3 cellular contexts compared by ENCODE assay signal in the genomic region with DNA sequence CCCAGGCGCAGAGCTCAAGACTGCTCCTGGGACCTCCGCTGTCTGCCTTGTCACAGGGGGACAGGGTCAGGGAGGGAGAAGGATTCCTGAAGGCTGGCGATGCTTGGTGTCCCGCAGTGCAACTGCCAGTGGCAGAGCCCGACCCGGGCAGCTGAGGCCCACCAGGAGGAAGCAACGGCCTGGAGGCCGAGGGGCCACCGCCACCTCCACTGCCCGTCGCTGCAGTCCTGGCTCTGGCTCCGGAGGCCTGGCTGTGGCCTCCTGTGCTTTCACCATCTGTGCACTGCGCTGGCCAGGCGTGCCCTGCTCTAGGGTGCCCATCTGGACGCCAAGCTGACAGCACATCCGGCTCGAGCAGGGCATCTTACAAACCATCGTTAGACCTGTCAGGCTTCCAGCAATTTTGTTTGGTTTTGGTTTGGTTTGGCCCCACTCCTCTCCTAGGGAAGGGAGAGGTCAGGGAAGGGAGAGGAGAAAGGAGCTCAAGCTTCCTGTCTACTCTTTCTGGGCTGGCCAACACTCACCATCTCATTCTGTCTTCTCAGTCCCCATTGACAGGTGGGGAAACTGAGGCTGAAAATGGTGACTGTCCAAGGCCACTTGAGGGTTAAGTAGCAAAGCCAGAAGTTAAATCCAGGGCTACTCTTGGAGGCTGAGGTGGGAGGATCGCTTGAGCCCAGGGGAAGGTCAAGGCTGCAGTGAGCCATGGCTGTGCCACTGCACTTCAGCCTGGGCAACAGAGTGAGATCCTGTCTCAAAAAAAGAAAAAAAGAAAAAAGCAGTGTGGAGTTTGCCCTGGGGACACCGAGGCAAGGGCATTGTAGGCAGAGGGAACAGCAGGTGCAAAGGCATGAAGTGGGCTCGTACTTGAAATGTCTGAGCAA.
TF ChIP-seq lines count a peak whose summit lies in the region.

No MANE protein-coding gene starts in this region.

TF ChIP-seq in SK-N-SH, 30 proteins besides CTCF, POLR2A, EP300 and RAD21:
- TF ChIP-seq TCF12 (IDR thresholded peaks at IDR 0.05) (no peak), RCOR1 (IDR thresholded peaks at IDR 0.05; ENCODE audit: low read length) (no peak), ELF1 (IDR thresholded peaks at IDR 0.05) (no peak), IRF3 (IDR thresholded peaks at IDR 0.05; ENCODE audit: low read depth, low read length) (no peak), MAX (IDR thresholded peaks at IDR 0.05; ENCODE audit: low read depth) (no peak), POLR2AphosphoS5 (IDR thresholded peaks at IDR 0.05; ENCODE audit: low read depth, low read length) (no peak), YY1 (IDR thresholded peaks at IDR 0.05; ENCODE audit: low read depth) (no peak), RFX5 (IDR thresholded peaks at IDR 0.05; ENCODE audit: low read length) (no peak), FOXJ3 (CRISPR knock-in tag; IDR thresholded peaks at IDR 0.05) (no peak), JUND (IDR thresholded peaks at IDR 0.05) (no peak), CHD2 (IDR thresholded peaks at IDR 0.05; ENCODE audit: low read length, partially characterized antibody) (no peak), EZH2phosphoT487 (IDR thresholded peaks at IDR 0.05; ENCODE audit: borderline replicate concordance, low read depth) (no peak), TAF1 (IDR thresholded peaks at IDR 0.05; ENCODE audit: borderline replicate concordance, low read depth, low read length) (no peak), GABPA (IDR thresholded peaks at IDR 0.05; ENCODE audit: low read depth) (no peak), FOSL2 (IDR thresholded peaks at IDR 0.05; ENCODE audit: borderline replicate concordance, low read depth) (no peak), NFIC (IDR thresholded peaks at IDR 0.05; ENCODE audit: borderline replicate concordance) (no peak)
- TF ChIP-seq, protein P1, sequence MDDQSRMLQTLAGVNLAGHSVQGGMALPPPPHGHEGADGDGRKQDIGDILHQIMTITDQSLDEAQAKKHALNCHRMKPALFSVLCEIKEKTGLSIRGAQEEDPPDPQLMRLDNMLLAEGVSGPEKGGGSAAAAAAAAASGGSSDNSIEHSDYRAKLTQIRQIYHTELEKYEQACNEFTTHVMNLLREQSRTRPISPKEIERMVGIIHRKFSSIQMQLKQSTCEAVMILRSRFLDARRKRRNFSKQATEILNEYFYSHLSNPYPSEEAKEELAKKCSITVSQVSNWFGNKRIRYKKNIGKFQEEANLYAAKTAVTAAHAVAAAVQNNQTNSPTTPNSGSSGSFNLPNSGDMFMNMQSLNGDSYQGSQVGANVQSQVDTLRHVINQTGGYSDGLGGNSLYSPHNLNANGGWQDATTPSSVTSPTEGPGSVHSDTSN (IDR thresholded peaks at IDR 0.05), result no peak

TF ChIP-seq in SK-N-SH treated with all-trans-retinoic acid at 6 μM for 48 hours, 23 proteins besides CTCF, POLR2A, EP300 and RAD21:
- TF ChIP-seq ZFP30 (CRISPR knock-in tag; IDR thresholded peaks at IDR 0.05), result no peak
- no peak for TF ChIP-seq SNAI2 (CRISPR knock-in tag; IDR thresholded peaks at IDR 0.05)
- no peak for TF ChIP-seq ISL1 (CRISPR knock-in tag; IDR thresholded peaks at IDR 0.05)
- TF ChIP-seq ESRRG (CRISPR knock-in tag; IDR thresholded peaks at IDR 0.05), result no peak
- TF ChIP-seq RARB (CRISPR knock-in tag; IDR thresholded peaks at IDR 0.05), result no peak
- no peak for TF ChIP-seq OSR1 (CRISPR knock-in tag; IDR thresholded peaks at IDR 0.05)
- TF ChIP-seq GLIS3 (CRISPR knock-in tag; IDR thresholded peaks at IDR 0.05), result no peak
- no peak for TF ChIP-seq BACH2 (CRISPR knock-in tag; IDR thresholded peaks at IDR 0.05; ENCODE audit: borderline replicate concordance)
- TF ChIP-seq ZFP3 (CRISPR knock-in tag; IDR thresholded peaks at IDR 0.05), result no peak
- no peak for TF ChIP-seq PPARA (CRISPR knock-in tag; IDR thresholded peaks at IDR 0.05; ENCODE audit: borderline replicate concordance)
- TF ChIP-seq ZC3H10 (CRISPR knock-in tag; IDR thresholded peaks at IDR 0.05), result no peak

TF ChIP-seq in K562, 482 proteins besides CTCF, POLR2A, EP300 and RAD21:
- TF ChIP-seq FOXP1 (CRISPR knock-in tag; IDR thresholded peaks at IDR 0.05) (0 out of 2 replicates have a peak, but pooled peaks have one; percentile 41), ELF1 (tag; IDR thresholded peaks at IDR 0.05) (no peak), USF1 (CRISPR knock-in tag; IDR thresholded peaks at IDR 0.05) (0 out of 2 replicates have a peak, but pooled peaks have one; percentile 20), ZNF121 (CRISPR knock-in tag; conservative IDR thresholded peaks at IDR 0.05) (peak; percentile 90), RBFOX2 (IDR thresholded peaks at IDR 0.05; ENCODE audit: low read depth, low read length) (peak; percentile 54), ZSCAN32 (CRISPR knock-in tag; IDR thresholded peaks at IDR 0.05) (no peak), POLR2G (IDR thresholded peaks at IDR 0.05; ENCODE audit: low read depth, low read length) (peak; percentile 73), BCOR (IDR thresholded peaks at IDR 0.05) (0 out of 2 replicates have a peak, but pooled peaks have one; percentile 57), ZNF644 (tag; IDR thresholded peaks at IDR 0.05; ENCODE audit: low read depth) (no peak)
- TF ChIP-seq, protein P2, sequence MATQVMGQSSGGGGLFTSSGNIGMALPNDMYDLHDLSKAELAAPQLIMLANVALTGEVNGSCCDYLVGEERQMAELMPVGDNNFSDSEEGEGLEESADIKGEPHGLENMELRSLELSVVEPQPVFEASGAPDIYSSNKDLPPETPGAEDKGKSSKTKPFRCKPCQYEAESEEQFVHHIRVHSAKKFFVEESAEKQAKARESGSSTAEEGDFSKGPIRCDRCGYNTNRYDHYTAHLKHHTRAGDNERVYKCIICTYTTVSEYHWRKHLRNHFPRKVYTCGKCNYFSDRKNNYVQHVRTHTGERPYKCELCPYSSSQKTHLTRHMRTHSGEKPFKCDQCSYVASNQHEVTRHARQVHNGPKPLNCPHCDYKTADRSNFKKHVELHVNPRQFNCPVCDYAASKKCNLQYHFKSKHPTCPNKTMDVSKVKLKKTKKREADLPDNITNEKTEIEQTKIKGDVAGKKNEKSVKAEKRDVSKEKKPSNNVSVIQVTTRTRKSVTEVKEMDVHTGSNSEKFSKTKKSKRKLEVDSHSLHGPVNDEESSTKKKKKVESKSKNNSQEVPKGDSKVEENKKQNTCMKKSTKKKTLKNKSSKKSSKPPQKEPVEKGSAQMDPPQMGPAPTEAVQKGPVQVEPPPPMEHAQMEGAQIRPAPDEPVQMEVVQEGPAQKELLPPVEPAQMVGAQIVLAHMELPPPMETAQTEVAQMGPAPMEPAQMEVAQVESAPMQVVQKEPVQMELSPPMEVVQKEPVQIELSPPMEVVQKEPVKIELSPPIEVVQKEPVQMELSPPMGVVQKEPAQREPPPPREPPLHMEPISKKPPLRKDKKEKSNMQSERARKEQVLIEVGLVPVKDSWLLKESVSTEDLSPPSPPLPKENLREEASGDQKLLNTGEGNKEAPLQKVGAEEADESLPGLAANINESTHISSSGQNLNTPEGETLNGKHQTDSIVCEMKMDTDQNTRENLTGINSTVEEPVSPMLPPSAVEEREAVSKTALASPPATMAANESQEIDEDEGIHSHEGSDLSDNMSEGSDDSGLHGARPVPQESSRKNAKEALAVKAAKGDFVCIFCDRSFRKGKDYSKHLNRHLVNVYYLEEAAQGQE (CRISPR knock-in tag; IDR thresholded peaks at IDR 0.05; ENCODE audit: low read depth), result no peak
